In the genomic region with DNA sequence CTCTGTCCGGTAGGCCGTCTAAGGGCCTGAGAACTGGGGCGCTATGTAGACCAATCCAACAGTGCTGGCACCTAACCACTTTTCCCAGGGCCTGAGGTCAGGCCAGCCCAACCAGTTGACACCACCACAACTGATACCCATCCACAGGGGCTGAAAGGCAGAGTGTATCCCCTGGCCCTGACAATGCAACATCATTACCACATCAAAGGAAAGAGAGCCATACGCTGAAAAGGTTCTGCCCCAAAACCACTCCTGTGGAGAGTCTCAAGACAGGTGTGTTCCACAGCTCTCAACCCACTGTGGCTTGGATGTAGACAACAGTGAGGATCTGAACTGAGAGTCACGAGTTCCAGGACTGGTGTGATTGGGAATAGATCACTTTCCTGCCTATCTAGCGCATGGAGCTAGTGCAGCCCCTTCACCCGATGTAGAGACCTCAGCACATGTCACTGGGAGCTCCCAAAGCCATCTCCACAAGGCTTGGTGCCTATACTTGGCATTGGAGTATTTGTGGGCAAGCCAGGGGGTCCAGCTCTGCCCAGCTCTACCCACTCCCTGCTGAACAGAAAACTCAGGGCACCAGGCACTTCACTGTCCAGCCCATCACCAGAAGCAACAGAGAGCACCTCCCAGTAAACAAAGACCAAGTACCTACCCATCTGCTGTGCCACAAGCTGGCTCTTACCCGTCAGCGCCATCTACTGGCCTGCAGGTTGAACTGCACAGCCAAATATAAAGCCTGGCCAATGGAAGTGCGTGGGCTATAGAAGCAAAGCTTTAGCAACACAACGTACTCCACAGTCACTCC, we compare ENCODE assay signal across 8 cellular contexts.
DNase-seq lines count a peak whose midpoint lies in the region; ATAC-seq and TF ChIP-seq lines count a peak whose summit lies in the region.

No MANE protein-coding gene starts in this region.

- no peak overlapping the region for H3K27ac ChIP-seq in AG04450 (ENCODE audit: low read depth, low read length)

- peaks cover 2% of the 10 kb centered on the region for H3K9me3 Mint-ChIP-seq in activated CD8-positive, alpha-beta memory T cell treated with anti-CD3 and anti-CD28 coated beads, Interleukin-2, amount 10 ng/mL, durations not matched to agents 7 days and 5 days (ENCODE audit: low read depth)

- no peak overlapping the region for H3K27ac Mint-ChIP-seq in activated CD8-positive, alpha-beta memory T cell treated with anti-CD3 and anti-CD28 coated beads, Interleukin-2, amount 10 ng/mL, durations not matched to agents 7 days and 5 days

- H3K36me3 Mint-ChIP-seq in activated CD8-positive, alpha-beta memory T cell treated with anti-CD3 and anti-CD28 coated beads, Interleukin-2, amount 10 ng/mL, durations not matched to agents 7 days and 5 days, result no peaks in the 10 kb centered on the region

- POLR2A ChIA-PET in AG04450 (lab: Yijun Ruan, JAX), result no interaction called here

- peak; percentile 57 for TF ChIP-seq CTCF in AG04450 (IDR thresholded peaks at IDR 0.05; ENCODE audit: low read depth, low read length)

- no peaks in the 10 kb centered on the region for H3K4me1 Mint-ChIP-seq in activated CD8-positive, alpha-beta memory T cell treated with anti-CD3 and anti-CD28 coated beads, Interleukin-2, amount 10 ng/mL, durations not matched to agents 7 days and 5 days

- no peak overlapping the region for H3K4me3 ChIP-seq in AG04450 (ENCODE audit: low read depth, low read length)

- H3K27me3 ChIP-seq in AG04450 (ENCODE audit: control insufficient read depth, insufficient read depth, low read length), result no peaks in the 10 kb centered on the region

- ATAC-seq in GM18861 (IDR thresholded peaks at IDR 0.05; ENCODE audit: unreplicated experiment) (peak; percentile 43), HG03159 (IDR thresholded peaks at IDR 0.05; ENCODE audit: unreplicated experiment) (no peak), GM19463 (IDR thresholded peaks at IDR 0.05; ENCODE audit: unreplicated experiment) (no peak)
- ATAC-seq in activated CD8-positive, alpha-beta memory T cell treated with anti-CD3 and anti-CD28 coated beads, Interleukin-2, amount 10 ng/mL, durations not matched to agents 7 days and 5 days, result no peak

- H3K27me3 Mint-ChIP-seq in activated CD8-positive, alpha-beta memory T cell treated with anti-CD3 and anti-CD28 coated beads, Interleukin-2, amount 10 ng/mL, durations not matched to agents 7 days and 5 days, result no peaks in the 10 kb centered on the region

- CTCF ChIA-PET in AG04450 (lab: Charles Lee), result interaction anchor here (0.6 to 1.5 kb wide), 5 partner anchors 15 to 246 kb away, joined by 3 to 6 read pairs (median 4); no protein-coding TSS in a partner anchor
- CTCF ChIA-PET in activated CD8-positive, alpha-beta memory T cell treated with anti-CD3 and anti-CD28 coated beads, Interleukin-2, amount 10 ng/mL, durations not matched to agents 7 days and 5 days (lab: Charles Lee), result interaction anchor here (0.9 to 1.9 kb wide), 4 partner anchors 9 to 164 kb away, joined by 3 to 5 read pairs (median 4); no protein-coding TSS in a partner anchor

- DNase-seq in AG04450 (ENCODE audit: low read depth, low spot score) (no peak), NCI-H446 treated with DMSO at 0.1 percent for 48 hours (lab: John Stamatoyannopoulos, UW) (peak; percentile 40), foreskin melanocyte (peak; percentile 66), renal cortical epithelial cell (ENCODE audit: low read depth) (peak; percentile 50)
- peak; percentile 48 for DNase-seq in activated CD8-positive, alpha-beta memory T cell treated with anti-CD3 and anti-CD28 coated beads, Interleukin-2, amount 10 ng/mL, durations not matched to agents 7 days and 5 days

- peaks cover 23% of the 10 kb centered on the region for H3K9me3 ChIP-seq in AG04450 (ENCODE audit: control insufficient read depth, insufficient read depth, low read length)

- no peak overlapping the region for H3K4me3 Mint-ChIP-seq in activated CD8-positive, alpha-beta memory T cell treated with anti-CD3 and anti-CD28 coated beads, Interleukin-2, amount 10 ng/mL, durations not matched to agents 7 days and 5 days
